In genomic region chr1:76425104-76425842, GRCh38 we compare ENCODE assay signal across 15 cellular contexts.
DNase-seq lines count a peak whose midpoint lies in the region; ATAC-seq and TF ChIP-seq lines count a peak whose summit lies in the region.
"Had no signal": no experiment of that assay in that cellular context is flagged by ENCODE, and none has a peak within 500 bp of the region (broad histone marks: within the 10 kb centered on the region; RNA-seq: fewer than 3 reads in every experiment).

No MANE protein-coding gene starts in this region.

- no peak for TF ChIP-seq CTCF in OCI-LY7 (conservative IDR thresholded peaks at IDR 0.05; ENCODE audit: low read length)

- H3K27ac ChIP-seq in OCI-LY7 (ENCODE audit: low read depth, low read length, poor library complexity, severe bottlenecking) = no peak overlapping the region
- H3K27ac ChIP-seq: esophagus squamous epithelium, suprapubic skin had no signal

- intact Hi-C loops in OCI-LY7 (cut with micrococcal nuclease; ENCODE audit: unreplicated experiment) = loop anchor here (10.0 kb wide), 1 partner anchor 270 kb away; no protein-coding TSS in a partner anchor

- H3K4me1 ChIP-seq in OCI-LY7 (ENCODE audit: insufficient read depth, low read length, poor library complexity, severe bottlenecking) = peaks cover 15% of the 10 kb centered on the region
- H3K4me1 ChIP-seq: esophagus squamous epithelium, suprapubic skin had no signal

- POLR2A ChIA-PET in OCI-LY7 (lab: Charles Lee) = interaction anchor here (0.6 kb wide), 1 partner anchor 163 kb away, joined by 3 read pairs; no protein-coding TSS in a partner anchor

- ATAC-seq in GM19438 (IDR thresholded peaks at IDR 0.05; ENCODE audit: low read depth, unreplicated experiment) = peak; percentile 94
- peak; percentile 92 for ATAC-seq in HG03025 (IDR thresholded peaks at IDR 0.05; ENCODE audit: low FRiP score, unreplicated experiment)
- ATAC-seq: left lobe of liver had no signal

- H3K9me2 ChIP-seq in OCI-LY7 (ENCODE audit: insufficient read depth, low read length) = no peaks in the 10 kb centered on the region

- DNase-seq in OCI-LY7 (ENCODE audit: low spot score) = peak; percentile 55
- no peak for DNase-seq in RPMI8226
- DNase-seq in NCI-H1417 (lab: John Stamatoyannopoulos, UW) = no peak
- DNase-seq in EL = no peak
- no peak for DNase-seq in NCI-H345 treated with DMSO at 0.1 percent for 48 hours (lab: John Stamatoyannopoulos, UW; ENCODE audit: unreplicated experiment)
- DNase-seq: esophagus squamous epithelium; GOT3; NK-92 treated with Interleukin-12 subunit alpha and Interleukin-12 subunit beta, amount 100 ng/mL, for 24 hours; posterior cingulate gyrus; stimulated activated CD4-positive, alpha-beta T cell treated with anti-CD3 and anti-CD28 coated beads, Interleukin-4, amount 100 ng/mL, for 4 hours; T-helper 2 cell had no signal

- H3K79me2 ChIP-seq in OCI-LY7 (ENCODE audit: insufficient read depth, low read depth, low read length) = no peaks in the 10 kb centered on the region

- H3K4me2 ChIP-seq in OCI-LY7 (ENCODE audit: low read length) = peak overlapping the region; percentile 70

- peak overlapping the region; percentile 55 for H3K4me3 ChIP-seq in OCI-LY7 (ENCODE audit: low read depth, low read length, poor library complexity, severe bottlenecking)
- H3K4me3 ChIP-seq: suprapubic skin had no signal

- no peaks in the 10 kb centered on the region for H3K36me3 ChIP-seq in OCI-LY7 (ENCODE audit: insufficient read depth, low read length)
- H3K36me3 ChIP-seq: esophagus squamous epithelium, suprapubic skin had no signal

- peak overlapping the region; percentile 97 for H2AFZ ChIP-seq in OCI-LY7 (ENCODE audit: low read length)

- CTCF ChIA-PET in OCI-LY7 (lab: Charles Lee; ENCODE audit: unreplicated experiment) = no interaction called here

- H3K9me3 ChIP-seq in OCI-LY7 (ENCODE audit: low read length) = no peaks in the 10 kb centered on the region
- H3K9me3 ChIP-seq: esophagus squamous epithelium, suprapubic skin had no signal

- no TSS peak for BruUV-seq in OCI-LY7 (replicated peaks; lab: Mats Ljungman, UMichigan)

- no peaks in the 10 kb centered on the region for H4K20me1 ChIP-seq in OCI-LY7 (ENCODE audit: insufficient read depth, low read length)
